In genomic region chr1:35932941-35933340, GRCh38 we compare ENCODE assay signal across 9 cellular contexts. TPM values are rescaled to one million over a fixed set of nuclear protein-coding genes. Genes with fewer than 3 reads are reported as not detected.
DNase-seq lines count a peak whose midpoint lies in the region; ATAC-seq and FAIRE-seq lines count a peak whose summit lies in the region.
"Had no signal": no experiment of that assay in that cellular context is flagged by ENCODE, and none has a peak within 500 bp of the region (broad histone marks: within the 10 kb centered on the region; RNA-seq: fewer than 3 reads in every experiment).

No MANE protein-coding gene starts in this region.

- no peaks in the 10 kb centered on the region for H3K36me3 Mint-ChIP-seq in T-helper 17 cell (ENCODE audit: low read depth)

- H4K20me1 ChIP-seq in BLaER1 treated with 17β-estradiol and CSF1 and Interleukin-3, amounts not matched to agents 10 nM and 100 nM: peaks cover 12 to 66% (median 47%) of the 10 kb centered on the region in 11 experiments; a peak in 19 of 22 replicates

- no peaks in the 10 kb centered on the region for H3K27me3 Mint-ChIP-seq in T-helper 17 cell

- peak overlapping the region in 8 of 10 experiments; percentile 82 to 97 (median 94); a peak in 9 of 20 replicates for H3K4me3 ChIP-seq in BLaER1 treated with 17β-estradiol and CSF1 and Interleukin-3, amounts not matched to agents 10 nM and 100 nM
- H3K4me3 ChIP-seq in iPS-20b (ENCODE audit: low read length): peak overlapping the region; percentile 100

- no peak overlapping the region for H3K27ac ChIP-seq in BLaER1 treated with 17β-estradiol and CSF1 and Interleukin-3, amounts not matched to agents 10 nM and 100 nM
- no peak overlapping the region for H3K27ac ChIP-seq in iPS-20b (ENCODE audit: low read length)

- H3K9me3 ChIP-seq in BLaER1 treated with 17β-estradiol and CSF1 and Interleukin-3, amounts not matched to agents 10 nM and 100 nM (replicated peaks in 1 of 11): peaks cover 0 to 7% (median 0%) of the 10 kb centered on the region in 11 experiments; a peak in 5 of 22 replicates
- H3K9me3 ChIP-seq in T-helper 17 cell (ENCODE audit: control insufficient read depth, low read length, poor library complexity, severe bottlenecking) (no peaks in the 10 kb centered on the region), iPS-20b (ENCODE audit: insufficient read depth, low read depth, low read length) (no peaks in the 10 kb centered on the region)
- H3K9me3 ChIP-seq: neutrophil had no signal

- peaks cover 0 to 12% (median 0%) of the 10 kb centered on the region in 11 experiments; a peak in 2 of 22 replicates for H3K36me3 ChIP-seq in BLaER1 treated with 17β-estradiol and CSF1 and Interleukin-3, amounts not matched to agents 10 nM and 100 nM
- H3K36me3 ChIP-seq in iPS-20b (ENCODE audit: insufficient read depth, low read depth, low read length): no peaks in the 10 kb centered on the region
- H3K36me3 ChIP-seq: neutrophil had no signal

- FAIRE-seq in GM19239 (lab: Jason Lieb, UNC): peak; percentile 53

- DNase-seq in GM19239 (ENCODE audit: insufficient read length, low spot score): no peak
- no peak for DNase-seq in T-helper 17 cell
- DNase-seq in T1000 (lab: John Stamatoyannopoulos, UW): no peak
- DNase-seq in islet precursor cell: no peak
- no peak for DNase-seq in GF-D8 (lab: John Stamatoyannopoulos, UW)

- no peak for ATAC-seq in T-helper 17 cell
- no peak for ATAC-seq in HG03045 (IDR thresholded peaks at IDR 0.05; ENCODE audit: unreplicated experiment)

- H3K4me1 Mint-ChIP-seq in T-helper 17 cell: peaks cover 16% of the 10 kb centered on the region

- H3K4me1 ChIP-seq in BLaER1 treated with 17β-estradiol and CSF1 and Interleukin-3, amounts not matched to agents 10 nM and 100 nM: peaks cover 21 to 57% (median 36%) of the 10 kb centered on the region in 10 experiments
- peaks cover 24% of the 10 kb centered on the region for H3K4me1 ChIP-seq in iPS-20b (ENCODE audit: insufficient read depth, low read length)

- peak overlapping the region in 2 of 11 experiments; percentile 95 to 99; a peak in 4 of 22 replicates for H3K9ac ChIP-seq in BLaER1 treated with 17β-estradiol and CSF1 and Interleukin-3, amounts not matched to agents 10 nM and 100 nM
- 0 out of 2 replicates have a peak overlapping the region, but pooled peaks have one; percentile 23 for H3K9ac ChIP-seq in iPS-20b (ENCODE audit: low read depth, low read length)

- peak overlapping the region; percentile 72 to 95 (median 90) for H3K4me2 ChIP-seq in BLaER1 treated with 17β-estradiol and CSF1 and Interleukin-3, amounts not matched to agents 10 nM and 100 nM

- H3K27ac Mint-ChIP-seq in T-helper 17 cell: peak overlapping the region; percentile 95

- peak overlapping the region; percentile 49 for H3K4me3 Mint-ChIP-seq in T-helper 17 cell

- H3K27me3 ChIP-seq in BLaER1 treated with 17β-estradiol and CSF1 and Interleukin-3, amounts not matched to agents 10 nM and 100 nM: no peaks in the 10 kb centered on the region
- H3K27me3 ChIP-seq in iPS-20b (ENCODE audit: insufficient read depth, low read length): no peaks in the 10 kb centered on the region
- H3K27me3 ChIP-seq: neutrophil had no signal

RNA-seq across cellular contexts. Expression of gene AGO3, which starts 2.0 kb away (rescaled TPM):
- total RNA-seq in T-helper 17 cell: 10 to 100 TPM; 30.4 to 33.0 TPM

RNA-seq across cellular contexts. Expression of gene AGO1, which starts 49.9 kb away (rescaled TPM):
- total RNA-seq in T-helper 17 cell: 10 to 100 TPM; 23.3 to 25.3 TPM
